In the genomic region with DNA sequence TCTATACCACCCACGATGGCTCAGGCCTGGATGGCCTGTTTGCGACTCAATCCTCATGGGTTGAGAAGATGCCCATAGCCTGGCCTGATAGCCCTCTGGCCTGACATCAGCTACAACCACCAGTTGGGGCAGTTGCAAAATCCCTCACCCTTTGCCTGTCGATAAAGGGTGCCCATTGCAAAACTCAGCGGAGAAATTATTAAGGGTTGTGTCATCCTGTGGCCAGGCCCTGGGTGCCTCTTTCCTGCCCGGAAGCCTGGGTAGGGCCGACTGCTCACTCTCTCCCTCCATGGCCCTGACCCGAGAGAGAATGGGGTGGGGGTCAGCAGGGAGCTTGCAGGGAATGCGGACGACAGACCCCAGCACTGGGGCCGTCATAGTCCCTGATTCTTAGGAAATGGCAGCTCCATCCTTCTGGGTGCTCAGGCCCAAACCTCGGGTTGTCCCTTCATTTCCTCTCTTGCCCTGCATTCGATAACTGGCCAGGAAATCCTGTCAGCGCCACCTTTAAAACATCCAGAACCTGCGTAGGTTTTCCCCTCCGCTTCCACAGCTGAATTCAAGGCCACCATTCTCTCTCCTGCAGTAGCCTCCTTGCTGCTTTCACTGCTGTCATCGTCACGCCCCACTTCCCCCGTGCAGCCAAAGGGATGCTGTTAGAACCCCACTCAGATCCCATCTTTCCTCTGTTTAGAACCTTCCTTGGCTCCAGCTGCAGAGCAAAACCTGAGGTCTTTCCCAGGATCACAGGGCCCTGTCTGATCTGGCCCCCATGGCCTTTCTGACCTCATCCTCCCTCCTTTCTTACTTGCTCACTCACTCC, we compare ENCODE assay signal across 11 cellular contexts. TPM values are rescaled to one million over a fixed set of nuclear protein-coding genes. Genes with fewer than 3 reads are reported as not detected.
DNase-seq lines count a peak whose midpoint lies in the region; ATAC-seq and TF ChIP-seq lines count a peak whose summit lies in the region.
"Had no signal": no experiment of that assay in that cellular context is flagged by ENCODE, and none has a peak within 500 bp of the region (broad histone marks: within the 10 kb centered on the region; RNA-seq: fewer than 3 reads in every experiment).

No MANE protein-coding gene starts in this region.

- H3K4me1 Mint-ChIP-seq in CD14-positive monocyte, result peaks cover 87% of the 10 kb centered on the region
- peaks cover 47% of the 10 kb centered on the region for H3K4me1 Mint-ChIP-seq in nephron progenitor cell
- H3K4me1 Mint-ChIP-seq in stimulated activated memory B cell treated with anti-CD40 and anti-IgM and Interleukin-4, amounts not matched to agents 10 μg/mL and 1 μg/mL and 100 μg/mL, for 72 hours, result peaks cover 9% of the 10 kb centered on the region
- H3K4me1 Mint-ChIP-seq: CD4-positive, alpha-beta memory T cell; naive B cell had no signal

- H3K4me3 Mint-ChIP-seq in CD14-positive monocyte, result peak overlapping the region; percentile 57 to 82
- no peak overlapping the region for H3K4me3 Mint-ChIP-seq in nephron progenitor cell
- H3K4me3 Mint-ChIP-seq in stimulated activated memory B cell treated with anti-CD40 and anti-IgM and Interleukin-4, amounts not matched to agents 10 μg/mL and 1 μg/mL and 100 μg/mL, for 72 hours, result no peak overlapping the region
- H3K4me3 Mint-ChIP-seq: CD4-positive, alpha-beta memory T cell; naive B cell had no signal

- ATAC-seq in stimulated activated memory B cell treated with anti-CD40 and anti-IgM and Interleukin-4, amounts not matched to agents 10 μg/mL and 1 μg/mL and 100 μg/mL, for 72 hours, result no peak
- ATAC-seq in GM18502 (IDR thresholded peaks at IDR 0.05; ENCODE audit: poor library complexity, unreplicated experiment), result no peak

- H3K27ac Mint-ChIP-seq in CD14-positive monocyte, result peak overlapping the region; percentile 97 to 99 (median 99)
- peak overlapping the region; percentile 12 for H3K27ac Mint-ChIP-seq in nephron progenitor cell
- no peak overlapping the region for H3K27ac Mint-ChIP-seq in stimulated activated memory B cell treated with anti-CD40 and anti-IgM and Interleukin-4, amounts not matched to agents 10 μg/mL and 1 μg/mL and 100 μg/mL, for 72 hours
- H3K27ac Mint-ChIP-seq: CD4-positive, alpha-beta memory T cell had no signal

- H3K36me3 ChIP-seq in HAP-1 (replicated peaks), result no peaks in the 10 kb centered on the region

- H3K4me1 ChIP-seq in HAP-1, result no peaks in the 10 kb centered on the region

- TF ChIP-seq CTCF in CD14-positive monocyte (IDR thresholded peaks at IDR 0.05) (no peak), nephron progenitor cell (IDR thresholded peaks at IDR 0.05) (no peak)

- H3K9me3 Mint-ChIP-seq in CD14-positive monocyte (peaks cover 4 to 14% (median 11%) of the 10 kb centered on the region in 7 donors), nephron progenitor cell (no peaks in the 10 kb centered on the region)
- peaks cover 8% of the 10 kb centered on the region for H3K9me3 Mint-ChIP-seq in stimulated activated memory B cell treated with anti-CD40 and anti-IgM and Interleukin-4, amounts not matched to agents 10 μg/mL and 1 μg/mL and 100 μg/mL, for 72 hours

- H3K36me3 Mint-ChIP-seq in CD14-positive monocyte, result peaks cover 6 to 8% of the 10 kb centered on the region in 2 donors
- no peaks in the 10 kb centered on the region for H3K36me3 Mint-ChIP-seq in nephron progenitor cell (ENCODE audit: low read depth)
- no peaks in the 10 kb centered on the region for H3K36me3 Mint-ChIP-seq in stimulated activated memory B cell treated with anti-CD40 and anti-IgM and Interleukin-4, amounts not matched to agents 10 μg/mL and 1 μg/mL and 100 μg/mL, for 72 hours
- H3K36me3 Mint-ChIP-seq: CD4-positive, alpha-beta memory T cell; naive B cell had no signal

- no peaks in the 10 kb centered on the region for H3K27me3 ChIP-seq in HAP-1 (ENCODE audit: low read depth)

- in situ Hi-C loops in HAP-1 (cut with MboI; ENCODE audit: low sequenced_read_pairs), result no loop called here

- H3K9me3 ChIP-seq in HAP-1, result no peaks in the 10 kb centered on the region

- H3K27me3 Mint-ChIP-seq in CD14-positive monocyte (ENCODE audit: low read depth in 3 of 3) (peaks cover 0 to 7% (median 0%) of the 10 kb centered on the region in 3 donors), nephron progenitor cell (ENCODE audit: low read depth, poor library complexity) (peaks cover 6% of the 10 kb centered on the region)
- H3K27me3 Mint-ChIP-seq in stimulated activated memory B cell treated with anti-CD40 and anti-IgM and Interleukin-4, amounts not matched to agents 10 μg/mL and 1 μg/mL and 100 μg/mL, for 72 hours, result peaks cover 41% of the 10 kb centered on the region

- H3K4me3 ChIP-seq in HAP-1, result no peak overlapping the region

- intact Hi-C loops in CD14-positive monocyte (cut with micrococcal nuclease), result loop anchor here in 1 of 2 donors (2.0 kb wide), 2 partner anchors 27 to 49 kb away; no protein-coding TSS in a partner anchor

- DNase-seq in CD14-positive monocyte (ENCODE audit: low spot score) (peak; percentile 92), NOMO-1 treated with dmso at 0.1 percent for 144 hours (lab: John Stamatoyannopoulos, UW; ENCODE audit: unreplicated experiment) (peak; percentile 70), fibroblast of gingiva (ENCODE audit: low read depth) (peak; percentile 93), nephron progenitor cell (peak; percentile 25), D341Med (ENCODE audit: low spot score) (no peak), HAP-1 (ENCODE audit: low spot score in 2 of 2) (no peak)
- DNase-seq: CD4-positive, alpha-beta memory T cell; naive B cell; NCI-H748 treated with DMSO at 0.1 percent for 48 hours had no signal

RNA-seq across cellular contexts. Expression of gene CEBPB, which starts 31.1 kb away (rescaled TPM):
- 10 to 100 TPM; 52.4 to 80.8 TPM for polyA plus RNA-seq in CD14-positive monocyte

Comparison
In these comparisons a context has a peak if more than half of its experiments do, and no peak if none do; other contexts are left out.
1. DNase-seq: peak in CD14-positive monocyte (single experiment), NOMO-1 treated with dmso at 0.1 percent for 144 hours (single experiment), fibroblast of gingiva (single experiment) and nephron progenitor cell (single experiment); none in D341Med (single experiment) and HAP-1 (0 of 2).
2. H3K4me3 Mint-ChIP-seq: peak in CD14-positive monocyte (2 of 2); none in nephron progenitor cell (single experiment) and stimulated activated memory B cell treated with anti-CD40 and anti-IgM and Interleukin-4, amounts not matched to agents 10 μg/mL and 1 μg/mL and 100 μg/mL, for 72 hours (single experiment).